Comparison of ENCODE assay signal across 9 cellular contexts in the genomic region with DNA sequence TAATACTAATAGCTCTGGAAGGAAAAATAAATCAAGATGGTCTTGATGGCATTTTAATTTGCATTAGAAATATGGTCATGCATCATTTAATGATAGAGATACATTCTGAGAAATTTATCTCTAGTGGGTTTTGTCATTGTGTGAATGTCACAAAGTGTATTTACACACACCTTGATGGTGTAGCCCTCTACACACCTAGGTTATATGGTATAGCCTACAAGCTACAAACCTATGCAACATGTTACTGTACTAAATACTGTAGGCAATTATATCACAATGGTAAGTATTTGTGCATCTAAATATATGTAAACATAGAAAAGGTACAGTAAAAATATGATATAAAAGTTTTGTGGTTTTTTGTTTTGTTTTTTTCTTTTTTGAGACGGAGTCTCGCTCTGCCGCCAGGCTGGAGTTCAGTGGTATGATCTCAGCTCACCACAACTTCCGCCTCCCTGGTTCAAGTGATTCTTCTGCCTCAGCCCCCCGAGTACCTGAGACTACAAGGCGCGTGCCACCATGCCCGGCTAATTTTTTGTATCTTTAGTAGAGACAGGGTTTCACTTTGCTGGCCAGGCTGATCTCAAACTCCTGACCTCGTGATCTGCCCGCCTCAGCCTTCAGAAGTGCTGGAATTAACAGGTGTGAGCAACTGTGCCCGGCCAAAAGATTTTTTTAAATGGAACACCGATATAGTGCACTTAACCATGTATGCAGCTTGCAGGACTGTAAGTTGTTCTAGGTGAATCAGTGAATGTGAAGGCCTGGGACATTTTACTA.
DNase-seq lines count a peak whose midpoint lies in the region; ATAC-seq lines count a peak whose summit lies in the region.
"Had no signal": no experiment of that assay in that cellular context is flagged by ENCODE, and none has a peak within 500 bp of the region (broad histone marks: within the 10 kb centered on the region; RNA-seq: fewer than 3 reads in every experiment).

No MANE protein-coding gene starts in this region.

- H3K27ac Mint-ChIP-seq in activated naive CD4-positive, alpha-beta T cell treated with anti-CD3 and anti-CD28 coated beads, Interleukin-2, amount 50 U/mL, for 72 hours: peak overlapping the region; percentile 57 to 75

- no peaks in the 10 kb centered on the region for H3K9me3 Mint-ChIP-seq in activated naive CD4-positive, alpha-beta T cell treated with anti-CD3 and anti-CD28 coated beads, Interleukin-2, amount 50 U/mL, for 72 hours

- peaks cover 11 to 41% of the 10 kb centered on the region in 2 donors for H3K36me3 Mint-ChIP-seq in activated naive CD4-positive, alpha-beta T cell treated with anti-CD3 and anti-CD28 coated beads, Interleukin-2, amount 50 U/mL, for 72 hours

- ATAC-seq in GM18873 (IDR thresholded peaks at IDR 0.05; ENCODE audit: low FRiP score, unreplicated experiment): peak; percentile 58
- peak; percentile 46 to 68 for ATAC-seq in activated naive CD4-positive, alpha-beta T cell treated with anti-CD3 and anti-CD28 coated beads, Interleukin-2, amount 50 U/mL, for 72 hours

- DNase-seq in activated CD4-positive, alpha-beta T cell treated with anti-CD3 and anti-CD28 coated beads, Interleukin-2, amount 50 U/mL, for 1 hour: peak; percentile 47
- DNase-seq in activated naive CD4-positive, alpha-beta T cell treated with anti-CD3 and anti-CD28 coated beads, Interleukin-2, amount 50 U/mL, for 72 hours (ENCODE audit: low spot score in 2 of 2): peak in 1 of 2 donors; percentile 35
- peak; percentile 5 for DNase-seq in stimulated activated CD8-positive, alpha-beta memory T cell treated with anti-CD3 and anti-CD28 coated beads, Interleukin-12 subunit alpha, Interleukin-12 subunit beta, amount 100 ng/mL, for 24 hours (ENCODE audit: extremely low read depth)
- DNase-seq in SHP77 (lab: John Stamatoyannopoulos, UW) (no peak), NCI-H1105 treated with DMSO at 0.1 percent for 48 hours (lab: John Stamatoyannopoulos, UW) (no peak), NCI-H748 (lab: John Stamatoyannopoulos, UW; ENCODE audit: unreplicated experiment) (no peak), NCI-H526 treated with DMSO at 0.1 percent for 48 hours (lab: John Stamatoyannopoulos, UW) (no peak)
- DNase-seq: stomach had no signal

Comparison
In these comparisons a context has a peak if more than half of its experiments do, and no peak if none do; other contexts are left out.
1. DNase-seq: peak in activated CD4-positive, alpha-beta T cell treated with anti-CD3 and anti-CD28 coated beads, Interleukin-2, amount 50 U/mL, for 1 hour (single experiment) and stimulated activated CD8-positive, alpha-beta memory T cell treated with anti-CD3 and anti-CD28 coated beads, Interleukin-12 subunit alpha, Interleukin-12 subunit beta, amount 100 ng/mL, for 24 hours (single experiment); none in SHP77 (0 of 2), NCI-H1105 treated with DMSO at 0.1 percent for 48 hours (single experiment), NCI-H748 (single experiment) and NCI-H526 treated with DMSO at 0.1 percent for 48 hours (single experiment).